ENCODE assay signal across 8 cellular contexts in genomic region chr6:2542858-2543218, GRCh38.
A peak's percentile ranks its signal among the peaks of the same experiment; 100 is the strongest.
DNase-seq lines count a peak whose midpoint lies in the region; ATAC-seq and TF ChIP-seq lines count a peak whose summit lies in the region.

No MANE protein-coding gene starts in this region.

- H3K36me3 ChIP-seq in RWPE2 (ENCODE audit: low read depth) (no peaks in the 10 kb centered on the region), upper lobe of right lung (no peaks in the 10 kb centered on the region), MG63 (no peaks in the 10 kb centered on the region), ascending aorta (no peaks in the 10 kb centered on the region)

- ATAC-seq in GM18519 (IDR thresholded peaks at IDR 0.05; ENCODE audit: low FRiP score, unreplicated experiment): peak; percentile 82
- ATAC-seq in HG03108 (IDR thresholded peaks at IDR 0.05; ENCODE audit: unreplicated experiment): peak; percentile 86
- ATAC-seq in RWPE2 (ENCODE audit: low read depth): peak; percentile 67
- ATAC-seq in esophagus mucosa: peak; percentile 65
- ATAC-seq in upper lobe of right lung: peak; percentile 96

- no peaks in the 10 kb centered on the region for H3K9me3 ChIP-seq in RWPE2 (ENCODE audit: severe bottlenecking)
- no peaks in the 10 kb centered on the region for H3K9me3 ChIP-seq in upper lobe of right lung
- no peaks in the 10 kb centered on the region for H3K9me3 ChIP-seq in MG63
- H3K9me3 ChIP-seq in ascending aorta: no peaks in the 10 kb centered on the region

- H3K4me3 ChIP-seq in AG09309 (ENCODE audit: control insufficient read depth, low read depth, low read length) (no peak overlapping the region), RWPE2 (ENCODE audit: severe bottlenecking) (no peak overlapping the region), upper lobe of right lung (no peak overlapping the region), MG63 (no peak overlapping the region), ascending aorta (no peak overlapping the region)

- no peak for TF ChIP-seq CTCF in AG09309 (IDR thresholded peaks at IDR 0.05; ENCODE audit: control insufficient read depth, insufficient read depth, low read depth, low read length, missing control alignments)
- no peak for TF ChIP-seq CTCF in RWPE2 (IDR thresholded peaks at IDR 0.05; ENCODE audit: poor library complexity, severe bottlenecking)
- TF ChIP-seq CTCF in upper lobe of right lung (IDR thresholded peaks at IDR 0.05): no peak
- no peak for TF ChIP-seq CTCF in ascending aorta (IDR thresholded peaks at IDR 0.05)

- peaks cover 11% of the 10 kb centered on the region for H3K4me1 ChIP-seq in RWPE2 (ENCODE audit: insufficient read depth, poor library complexity, severe bottlenecking)
- H3K4me1 ChIP-seq in upper lobe of right lung: peaks cover 14% of the 10 kb centered on the region
- no peaks in the 10 kb centered on the region for H3K4me1 ChIP-seq in ascending aorta

- H3K27ac ChIP-seq in RWPE2 (ENCODE audit: poor library complexity, severe bottlenecking) (no peak overlapping the region), upper lobe of right lung (peak overlapping the region; percentile 20), ascending aorta (no peak overlapping the region)

- DNase-seq in AG09309 (ENCODE audit: low read depth) (peak; percentile 55), RWPE2 (ENCODE audit: low spot score) (no peak), upper lobe of right lung (no peak), MG63 (no peak), ascending aorta (ENCODE audit: low spot score in 2 of 2) (no peak)

- intact Hi-C loops in upper lobe of right lung (cut with DNase I): no loop called here
- intact Hi-C loops in ascending aorta (cut with DNase I): no loop called here

- no peaks in the 10 kb centered on the region for H3K27me3 ChIP-seq in RWPE2 (ENCODE audit: insufficient read depth, poor library complexity, severe bottlenecking)
- H3K27me3 ChIP-seq in upper lobe of right lung: no peaks in the 10 kb centered on the region
- no peaks in the 10 kb centered on the region for H3K27me3 ChIP-seq in MG63
- H3K27me3 ChIP-seq in ascending aorta: no peaks in the 10 kb centered on the region
